ENCODE assay signal across 19 cellular contexts in the genomic region with DNA sequence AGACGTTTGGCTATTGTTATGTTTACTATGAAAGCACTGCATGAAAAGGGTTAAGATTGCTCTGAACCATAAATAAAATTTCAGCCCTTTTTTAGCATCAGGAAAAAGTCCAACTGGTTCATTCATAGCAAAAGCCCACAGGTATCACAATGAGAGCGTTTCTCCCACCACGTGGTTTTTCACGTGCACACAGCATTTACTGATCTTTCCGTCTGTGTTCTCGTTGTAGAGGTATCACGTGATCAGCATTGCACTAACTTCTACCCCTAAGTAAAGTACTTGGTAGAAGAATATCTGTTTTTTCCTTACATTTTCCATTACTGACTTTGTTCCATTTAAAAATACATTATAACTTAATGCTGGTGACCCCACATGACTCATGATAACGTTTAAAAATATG. TPM values are rescaled to one million over a fixed set of nuclear protein-coding genes. Genes with fewer than 3 reads are reported as not detected.
"Had no signal": no experiment of that assay in that cellular context is flagged by ENCODE, and none has a peak within 500 bp of the region (broad histone marks: within the 10 kb centered on the region; RNA-seq: fewer than 3 reads in every experiment).

No MANE protein-coding gene starts in this region.

- H3K27me3 ChIP-seq: right atrium auricular region had no signal

- H3K4me1 ChIP-seq: right atrium auricular region had no signal

- H3K36me3 ChIP-seq: right atrium auricular region, thoracic aorta had no signal

- DNase-seq: activated B cell treated with CpG ODN at 0.5 μM for 24 hours; activated CD4-positive, alpha-beta T cell treated with anti-CD3 and anti-CD28 coated beads, Interleukin-2, amount 10 ng/mL, durations not matched to agents 24 days and 14 days; activated CD8-positive, alpha-beta memory T cell treated with anti-CD3 and anti-CD28 coated beads, Interleukin-2, amount 50 U/mL, for 4 hours; activated gamma-delta T cell treated with Interleukin-2 at 50 U/mL for 16 hours; activated naive CD4-positive, alpha-beta T cell treated with anti-CD3 and anti-CD28 coated beads, Interleukin-2, amount 50 U/mL, for 16 hours; activated T-cell treated with anti-CD3 and anti-CD28 coated beads, Interleukin-2, amount 50 U/mL, for 24 hours; dermis blood vessel endothelial cell; effector CD8-positive, alpha-beta T cell; left cardiac atrium; left ventricle myocardium superior; mucosa of descending colon; stimulated activated CD4-positive, alpha-beta T cell treated with anti-CD3 and anti-CD28 coated beads, Interleukin-4, amount 100 ng/mL, for 1 hour; stimulated activated naive CD4-positive, alpha-beta T cell; T-helper 1 cell; trophoblast cell had no signal

- H3K27ac ChIP-seq: epithelial cell of prostate, right atrium auricular region, thoracic aorta had no signal

- H3K4me3 ChIP-seq: mucosa of descending colon, right atrium auricular region, thoracic aorta had no signal

RNA-seq across cellular contexts. Expression of gene CCDC3, which starts 17.8 kb away (rescaled TPM):
- total RNA-seq: activated CD8-positive, alpha-beta memory T cell treated with anti-CD3 and anti-CD28 coated beads for 36 hours had no signal
